In the genomic region with DNA sequence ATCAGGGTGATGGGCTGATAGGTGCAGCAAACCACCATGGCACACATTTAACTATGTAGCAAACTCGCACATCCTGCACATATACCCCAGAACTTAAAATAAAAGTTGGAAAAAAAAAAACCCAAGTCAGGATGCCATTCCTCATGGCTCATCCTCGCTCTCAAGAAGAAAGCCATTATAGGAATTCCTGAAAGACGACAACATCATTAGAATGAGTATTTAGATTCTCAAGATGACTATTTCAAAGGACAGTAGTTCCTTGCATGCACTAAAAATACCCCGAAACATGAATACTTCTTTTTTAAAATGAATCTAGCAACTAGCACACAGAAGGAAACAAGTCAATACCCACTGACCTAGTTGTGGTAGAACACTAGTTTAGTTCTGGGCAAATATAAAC, we compare ENCODE assay signal across 14 cellular contexts.
DNase-seq lines count a peak whose midpoint lies in the region; ATAC-seq, FAIRE-seq and TF ChIP-seq lines count a peak whose summit lies in the region.
"Had no signal": no experiment of that assay in that cellular context is flagged by ENCODE, and none has a peak within 500 bp of the region (broad histone marks: within the 10 kb centered on the region; RNA-seq: fewer than 3 reads in every experiment).

No MANE protein-coding gene starts in this region.

- in situ Hi-C loops in GM12878 (cut with MboI) = no loop called here

- H2AFZ ChIP-seq in GM12878 (ENCODE audit: control insufficient read depth, low read depth, low read length) = no peak overlapping the region
- H2AFZ ChIP-seq in mesenchymal stem cell (ENCODE audit: low read depth, low read length) = no peak overlapping the region
- H2AFZ ChIP-seq: neural progenitor cell had no signal

- H3K4me1 Mint-ChIP-seq in CD8-positive, alpha-beta memory T cell = no peaks in the 10 kb centered on the region
- H3K4me1 Mint-ChIP-seq: neural progenitor cell had no signal

- H3K9me3 Mint-ChIP-seq in CD8-positive, alpha-beta memory T cell = peaks cover 0 to 9% (median 7%) of the 10 kb centered on the region in 5 donors

- WGBS in GM12878 (ENCODE audit: insufficient coverage, insufficient replicate concordance, low lambda C conversion rate, missing lambda C conversion rate) = 19% methylated on average over 4 of the region's 4 CpGs
- 11% methylated on average over 3 of the region's 4 CpGs for WGBS in mesenchymal stem cell

- peaks cover 0 to 2% (median 0%) of the 10 kb centered on the region in 3 donors for H3K36me3 Mint-ChIP-seq in CD8-positive, alpha-beta memory T cell

- ATAC-seq in GM12878 (no peak), GM21360 (IDR thresholded peaks at IDR 0.05; ENCODE audit: unreplicated experiment) (no peak), GM18505 (IDR thresholded peaks at IDR 0.05; ENCODE audit: unreplicated experiment) (no peak)
- ATAC-seq: K562; stimulated activated naive CD8-positive, alpha-beta T cell treated with anti-CD3 and anti-CD28 coated beads, Interleukin-15, Interleukin-2, amounts not matched to agents 100 U/mL and 50 U/mL, for 24 hours had no signal

- BruUV-seq in GM12878 (replicated peaks; lab: Mats Ljungman, UMichigan) = no TSS peak

- no peak overlapping the region for H4K8ac ChIP-seq in mesenchymal stem cell (ENCODE audit: low read length)

- H3K79me2 ChIP-seq in GM12878 (ENCODE audit: control insufficient read depth, insufficient read depth, low read length) = no peaks in the 10 kb centered on the region

- H4K91ac ChIP-seq in mesenchymal stem cell (ENCODE audit: low read length) = no peak overlapping the region

- no peak overlapping the region for H2BK15ac ChIP-seq in mesenchymal stem cell (ENCODE audit: low read depth, poor library complexity, severe bottlenecking)

- H2AK5ac ChIP-seq in mesenchymal stem cell (ENCODE audit: low read length, severe bottlenecking) = no peak overlapping the region

- POLR2A ChIA-PET in GM12878 (lab: Charles Lee) = no interaction called here
- POLR2A ChIA-PET in CD8-positive, alpha-beta memory T cell (lab: Charles Lee) = no interaction called here

- H3K4me1 ChIP-seq in GM12878 (ENCODE audit: control insufficient read depth, insufficient read depth, low read length) (no peaks in the 10 kb centered on the region), mesenchymal stem cell (ENCODE audit: control insufficient read depth, insufficient read depth, low read depth, low read length) (peaks cover 5% of the 10 kb centered on the region), vagina (no peaks in the 10 kb centered on the region)
- H3K4me1 ChIP-seq in CD8-positive, alpha-beta memory T cell (ENCODE audit: insufficient read depth, low read length) = no peaks in the 10 kb centered on the region
- H3K4me1 ChIP-seq: neural progenitor cell had no signal

- FAIRE-seq in GM12878 (lab: Jason Lieb, UNC) = no peak
- FAIRE-seq: K562 had no signal

- intact Hi-C loops in GM12878 (cut with micrococcal nuclease; ENCODE audit: unreplicated experiment) = no loop called here
- intact Hi-C loops in vagina (cut with DNase I) = no loop called here

- H3K4me3 Mint-ChIP-seq in CD8-positive, alpha-beta memory T cell = no peak overlapping the region
- H3K4me3 Mint-ChIP-seq: activated B cell treated with CpG ODN at 0.5 μM for 24 hours, neural progenitor cell had no signal

- no peak overlapping the region for H3K27ac ChIP-seq in GM12878 (ENCODE audit: control insufficient read depth, insufficient read depth)
- H3K27ac ChIP-seq in mesenchymal stem cell (ENCODE audit: low read length, poor library complexity, severe bottlenecking) = peak overlapping the region; percentile 60
- H3K27ac ChIP-seq in vagina = no peak overlapping the region
- H3K27ac ChIP-seq in CD8-positive, alpha-beta memory T cell (ENCODE audit: low read depth, low read length) = no peak overlapping the region
- H3K27ac ChIP-seq: neural progenitor cell had no signal

- H3K79me1 ChIP-seq in mesenchymal stem cell (replicated peaks; ENCODE audit: low read length, poor library complexity, severe bottlenecking) = peaks cover 26% of the 10 kb centered on the region

- TF ChIP-seq POLR2A in GM12878 (IDR thresholded peaks at IDR 0.05; ENCODE audit: low read depth, low read length) = no peak
- TF ChIP-seq POLR2A in vagina (IDR thresholded peaks at IDR 0.05) = no peak
- no peak for TF ChIP-seq POLR2A in GM18505 (IDR thresholded peaks at IDR 0.05; ENCODE audit: borderline replicate concordance, extremely low read depth, insufficient read depth, insufficient read length)

- no peak overlapping the region for H3K27ac Mint-ChIP-seq in CD8-positive, alpha-beta memory T cell
- H3K27ac Mint-ChIP-seq: activated B cell treated with CpG ODN at 0.5 μM for 24 hours, neural progenitor cell had no signal

- H3K36me3 ChIP-seq in GM12878 (ENCODE audit: control insufficient read depth in 2 of 2, insufficient read depth in 2 of 2, low read length in 1 of 2) = no peaks in the 10 kb centered on the region
- peaks cover 0 to 12% of the 10 kb centered on the region in 2 experiments for H3K36me3 ChIP-seq in mesenchymal stem cell (ENCODE audit: control insufficient read depth in 1 of 2, insufficient read depth in 2 of 2, low read depth in 1 of 2, low read length in 2 of 2)
- no peaks in the 10 kb centered on the region for H3K36me3 ChIP-seq in vagina
- no peaks in the 10 kb centered on the region for H3K36me3 ChIP-seq in CD8-positive, alpha-beta memory T cell (ENCODE audit: insufficient read depth, low read length)
- H3K36me3 ChIP-seq: neural progenitor cell had no signal

- H3K4ac ChIP-seq in mesenchymal stem cell (ENCODE audit: low read depth in 1 of 2, low read length in 2 of 2) = no peak overlapping the region

- no peak for TF ChIP-seq EP300 in GM12878 (IDR thresholded peaks at IDR 0.05; ENCODE audit: borderline replicate concordance in 1 of 2, control insufficient read depth in 1 of 2, low read depth in 2 of 2, low read length in 2 of 2)

- no peak overlapping the region for H2BK120ac ChIP-seq in mesenchymal stem cell (ENCODE audit: low read depth, low read length)

- H4K20me1 ChIP-seq in GM12878 (ENCODE audit: control insufficient read depth, insufficient read depth) = no peaks in the 10 kb centered on the region

- no peak overlapping the region for H3K18ac ChIP-seq in mesenchymal stem cell (ENCODE audit: low read depth in 1 of 2, low read length in 2 of 2)

- H3K27me3 Mint-ChIP-seq in CD8-positive, alpha-beta memory T cell = peaks cover 7 to 17% of the 10 kb centered on the region in 2 donors
- H3K27me3 Mint-ChIP-seq: activated B cell treated with CpG ODN at 0.5 μM for 24 hours had no signal

- H3K23ac ChIP-seq in mesenchymal stem cell (ENCODE audit: low read length in 2 of 2) = no peak overlapping the region

- H2BK12ac ChIP-seq in mesenchymal stem cell (ENCODE audit: low read length in 2 of 2) = no peak overlapping the region

- H2BK5ac ChIP-seq in mesenchymal stem cell (ENCODE audit: low read depth, low read length, poor library complexity, severe bottlenecking) = no peak overlapping the region

- no peak overlapping the region for H3K4me2 ChIP-seq in GM12878 (ENCODE audit: control insufficient read depth, insufficient read depth)
- no peak overlapping the region for H3K4me2 ChIP-seq in mesenchymal stem cell (ENCODE audit: low read length, poor library complexity, severe bottlenecking)
- H3K4me2 ChIP-seq: neural progenitor cell had no signal

- H3K9me3 ChIP-seq in GM12878 (replicated peaks; ENCODE audit: control insufficient read depth, insufficient read depth, low read length) (no peaks in the 10 kb centered on the region), mesenchymal stem cell (ENCODE audit: control insufficient read depth, low read length) (peaks cover 3% of the 10 kb centered on the region), vagina (no peaks in the 10 kb centered on the region)
- no peaks in the 10 kb centered on the region for H3K9me3 ChIP-seq in CD8-positive, alpha-beta memory T cell (ENCODE audit: low read length)

- no peak for TF ChIP-seq CTCF in GM12878 (IDR thresholded peaks at IDR 0.05 in 2 of 3, conservative IDR thresholded peaks at IDR 0.05 in 1 of 3; ENCODE audit: control insufficient read depth in 2 of 3, extremely low read depth in 1 of 3, insufficient read depth in 1 of 3, low read depth in 3 of 3, low read length in 3 of 3)
- no peak for TF ChIP-seq CTCF in vagina (IDR thresholded peaks at IDR 0.05)

- H3K9ac ChIP-seq in GM12878 (ENCODE audit: control insufficient read depth, insufficient read depth, low read length) (no peak overlapping the region), mesenchymal stem cell (ENCODE audit: low read length) (no peak overlapping the region)
- H3K9ac ChIP-seq: neural progenitor cell had no signal

- DNase-seq in AG08396 (ENCODE audit: low spot score) (peak; percentile 17), HT1080 (ENCODE audit: low read depth) (peak; percentile 65), GM12878 (ENCODE audit: low read depth, low spot score) (no peak), mesenchymal stem cell (peak; percentile 61), vagina (ENCODE audit: extremely low spot score in 2 of 2) (no peak)
- no peak for DNase-seq in CD8-positive, alpha-beta memory T cell
- DNase-seq: activated B cell treated with CpG ODN at 0.5 μM for 24 hours; activated effector memory CD4-positive, alpha-beta T cell treated with anti-CD3 and anti-CD28 coated beads, Interleukin-2, amount 50 U/mL, for 16 hours; NCI-H1092 treated with DMSO at 0.1 percent for 48 hours; stimulated activated naive CD8-positive, alpha-beta T cell treated with anti-CD3 and anti-CD28 coated beads, Interleukin-15, Interleukin-2, amounts not matched to agents 100 U/mL and 50 U/mL, for 24 hours had no signal

- RAD21 ChIA-PET in GM12878 (lab: Charles Lee; ENCODE audit: unreplicated experiment) = no interaction called here

- TF ChIP-seq RAD21 in GM12878 (IDR thresholded peaks at IDR 0.05; ENCODE audit: insufficient read depth, low read depth, low read length) = no peak

- H3K27me3 ChIP-seq in GM12878 (replicated peaks in 1 of 2; ENCODE audit: control insufficient read depth in 2 of 2, insufficient read depth in 2 of 2, low read length in 1 of 2) = no peaks in the 10 kb centered on the region
- peaks cover 0 to 5% of the 10 kb centered on the region in 2 experiments for H3K27me3 ChIP-seq in mesenchymal stem cell (ENCODE audit: control insufficient read depth in 1 of 2, insufficient read depth in 1 of 2, low read length in 2 of 2)
- no peaks in the 10 kb centered on the region for H3K27me3 ChIP-seq in vagina
- no peaks in the 10 kb centered on the region for H3K27me3 ChIP-seq in CD8-positive, alpha-beta memory T cell (ENCODE audit: insufficient read depth, low read length, poor library complexity, severe bottlenecking)
- H3K27me3 ChIP-seq: neural progenitor cell had no signal

- SMC1A ChIA-PET in GM12878 (lab: Charles Lee; ENCODE audit: uncharacterized antibody, unreplicated experiment) = no interaction called here

- no peak overlapping the region for H3K14ac ChIP-seq in mesenchymal stem cell (ENCODE audit: low read length in 2 of 2)

- CTCF ChIA-PET in GM12878 (lab: Yijun Ruan, JAX) = no interaction called here
- CTCF ChIA-PET in CD8-positive, alpha-beta memory T cell (lab: Charles Lee) = no interaction called here

- no peak overlapping the region for H3K4me3 ChIP-seq in GM12878
- no peak overlapping the region for H3K4me3 ChIP-seq in mesenchymal stem cell (ENCODE audit: insufficient read depth in 1 of 2, low read depth in 1 of 2, low read length in 2 of 2)
- no peak overlapping the region for H3K4me3 ChIP-seq in vagina
- no peak overlapping the region for H3K4me3 ChIP-seq in CD8-positive, alpha-beta memory T cell (ENCODE audit: low read length)
- H3K4me3 ChIP-seq: K562, neural progenitor cell had no signal

TF ChIP-seq in GM12878, 131 proteins besides CTCF, POLR2A, EP300 and RAD21 (continues in another document):
- no peak for TF ChIP-seq SREBF2 (IDR thresholded peaks at IDR 0.05; ENCODE audit: low read length)

Comparison
In these comparisons a context has a peak if more than half of its experiments do, and no peak if none do; other contexts are left out.
1. DNase-seq: peak in AG08396 (single experiment), HT1080 (single experiment) and mesenchymal stem cell (single experiment); none in GM12878 (single experiment), vagina (0 of 2) and CD8-positive, alpha-beta memory T cell (0 of 5).